Comparison of ENCODE assay signal across 21 cellular contexts in genomic region chr10:106308284-106308683, GRCh38.
"Had no signal": no experiment of that assay in that cellular context is flagged by ENCODE, and none has a peak within 500 bp of the region (broad histone marks: within the 10 kb centered on the region; RNA-seq: fewer than 3 reads in every experiment).

No MANE protein-coding gene starts in this region.

- H3K36me3 ChIP-seq: colonic mucosa, esophagus squamous epithelium, gastrocnemius medialis, heart right ventricle, left lung, lower lobe of right lung had no signal

- H3K27me3 ChIP-seq: colonic mucosa, esophagus squamous epithelium, gastrocnemius medialis, heart right ventricle, left lung had no signal

- DNase-seq: colonic mucosa; cortex of kidney; effector CD8-positive, alpha-beta T cell; effector memory CD8-positive, alpha-beta T cell; endodermal cell; erythroblast; esophagus squamous epithelium; foreskin fibroblast; foreskin melanocyte; gastrocnemius medialis; glutamatergic neuron; head of caudate nucleus; heart right ventricle; hippocampal formation; left cardiac atrium; left lung; left ventricle myocardium superior; lower lobe of right lung; mesenchymal stem cell; mucosa of descending colon had no signal

- H3K9me3 ChIP-seq: colonic mucosa, esophagus squamous epithelium, gastrocnemius medialis, left lung, lower lobe of right lung, mucosa of descending colon had no signal

- H3K4me1 ChIP-seq: colonic mucosa, esophagus squamous epithelium, gastrocnemius medialis, heart right ventricle, left lung, lower lobe of right lung had no signal

- H3K27ac ChIP-seq: colonic mucosa, epithelial cell of prostate, esophagus squamous epithelium, gastrocnemius medialis, heart right ventricle, left lung, lower lobe of right lung had no signal

- H3K4me3 ChIP-seq: colonic mucosa, esophagus squamous epithelium, gastrocnemius medialis, heart right ventricle, left lung, lower lobe of right lung, mucosa of descending colon had no signal
